8 cellular contexts compared by ENCODE assay signal in genomic region chr3:155859859-155860258, GRCh38. TPM values are rescaled to one million over a fixed set of nuclear protein-coding genes. Genes with fewer than 3 reads are reported as not detected.
DNase-seq lines count a peak whose midpoint lies in the region; ATAC-seq and TF ChIP-seq lines count a peak whose summit lies in the region.

No MANE protein-coding gene starts in this region.

- CTCF ChIA-PET in GM10248 (lab: Yijun Ruan, JAX), result no interaction called here
- CTCF ChIA-PET in RWPE1 (lab: Yijun Ruan, JAX), result no interaction called here
- CTCF ChIA-PET in activated CD4-positive, alpha-beta T cell treated with anti-CD3 and anti-CD28 coated beads for 36 hours (lab: Charles Lee), result interaction anchor here (0.7 kb wide), 1 partner anchor 239 kb away, joined by 3 read pairs; no protein-coding TSS in a partner anchor

- H3K9me3 ChIP-seq in right lobe of liver, result no peaks in the 10 kb centered on the region

- DNase-seq in GM10248 (ENCODE audit: extremely low spot score) (peak; percentile 41), HFF-Myc (ENCODE audit: extremely low read depth, low read depth) (no peak), RWPE1 (ENCODE audit: low spot score) (no peak), right lobe of liver (no peak)
- DNase-seq in activated CD4-positive, alpha-beta T cell treated with anti-CD3 and anti-CD28 coated beads for 36 hours, result no peak

- no peaks in the 10 kb centered on the region for H3K27me3 Mint-ChIP-seq in activated CD4-positive, alpha-beta T cell treated with anti-CD3 and anti-CD28 coated beads for 36 hours

- no peak overlapping the region for H3K4me3 Mint-ChIP-seq in activated CD4-positive, alpha-beta T cell treated with anti-CD3 and anti-CD28 coated beads for 36 hours

- peak; percentile 68 to 80 (median 74) for ATAC-seq in right lobe of liver
- ATAC-seq in HG02759 (IDR thresholded peaks at IDR 0.05; ENCODE audit: unreplicated experiment), result no peak
- no peak for ATAC-seq in HG02623 (IDR thresholded peaks at IDR 0.05; ENCODE audit: unreplicated experiment)
- ATAC-seq in activated CD4-positive, alpha-beta T cell treated with anti-CD3 and anti-CD28 coated beads for 36 hours, result no peak
- ATAC-seq in HG02678 (IDR thresholded peaks at IDR 0.05; ENCODE audit: unreplicated experiment), result no peak

- H3K9me3 Mint-ChIP-seq in activated CD4-positive, alpha-beta T cell treated with anti-CD3 and anti-CD28 coated beads for 36 hours (ENCODE audit: low read depth), result no peaks in the 10 kb centered on the region

- TF ChIP-seq CTCF in GM10248 (IDR thresholded peaks at IDR 0.05; ENCODE audit: control extremely low read depth, extremely low read depth, low read depth, missing control alignments) (peak; percentile 37), HFF-Myc (IDR thresholded peaks at IDR 0.05; ENCODE audit: low read depth, low read length, missing control alignments) (peak; percentile 15), RWPE1 (conservative IDR thresholded peaks at IDR 0.05; ENCODE audit: low read depth) (peak; percentile 21), right lobe of liver (IDR thresholded peaks at IDR 0.05) (peak; percentile 28 to 44 (median 38))

- intact Hi-C loops in right lobe of liver (cut with DNase I), result no loop called here
- intact Hi-C loops in activated CD4-positive, alpha-beta T cell treated with anti-CD3 and anti-CD28 coated beads for 36 hours (cut with DNase I, micrococcal nuclease), result loop anchor here (10.0 kb wide), 3 partner anchors 115 to 1305 kb away; partner anchors contain the start of genes CCNL1 (in 1 of the 2) and PLCH1 (in 1 of the 2)

- H3K4me3 ChIP-seq in HFF-Myc (replicated peaks; ENCODE audit: low read depth, low read length) (no peak overlapping the region), right lobe of liver (peak overlapping the region; percentile 2 to 23 (median 6))

- no peak for TF ChIP-seq POLR2A in right lobe of liver (IDR thresholded peaks at IDR 0.05)

- no peaks in the 10 kb centered on the region for H3K27me3 ChIP-seq in right lobe of liver

- no peak overlapping the region for H3K27ac Mint-ChIP-seq in activated CD4-positive, alpha-beta T cell treated with anti-CD3 and anti-CD28 coated beads for 36 hours

- WGBS in right lobe of liver (ENCODE audit: insufficient coverage, low coverage, low lambda C conversion rate, missing lambda C conversion rate), result 0% methylated on average over 2 of the region's 2 CpGs

- peaks cover 21% of the 10 kb centered on the region for H3K4me1 Mint-ChIP-seq in activated CD4-positive, alpha-beta T cell treated with anti-CD3 and anti-CD28 coated beads for 36 hours

- H3K36me3 ChIP-seq in right lobe of liver, result no peaks in the 10 kb centered on the region

- POLR2A ChIA-PET in GM10248 (lab: Yijun Ruan, JAX), result no interaction called here
- POLR2A ChIA-PET in RWPE1 (lab: Yijun Ruan, JAX; ENCODE audit: low non-redundant PET), result no interaction called here
- POLR2A ChIA-PET in activated CD4-positive, alpha-beta T cell treated with anti-CD3 and anti-CD28 coated beads for 36 hours (lab: Charles Lee), result no interaction called here

- H3K4me1 ChIP-seq in right lobe of liver, result no peaks in the 10 kb centered on the region

- peaks cover 2% of the 10 kb centered on the region for H3K36me3 Mint-ChIP-seq in activated CD4-positive, alpha-beta T cell treated with anti-CD3 and anti-CD28 coated beads for 36 hours (ENCODE audit: low read depth)

- H3K27ac ChIP-seq in RWPE1, result no peak overlapping the region
- H3K27ac ChIP-seq in right lobe of liver, result peak overlapping the region in 1 of 3 donors; percentile 42

RNA-seq across cellular contexts. Expression of gene SLC33A1, which starts 5.6 kb away (rescaled TPM):
- total RNA-seq in right lobe of liver, result 10 to 100 TPM; 31.9 to 43.1 (median 34.2) TPM
- 10 to 100 TPM; 19.2 to 19.9 TPM for total RNA-seq in activated CD4-positive, alpha-beta T cell treated with anti-CD3 and anti-CD28 coated beads for 36 hours

RNA-seq across cellular contexts. Expression of gene GMPS, which starts 10.6 kb away (rescaled TPM):
- total RNA-seq in right lobe of liver, result 10 to 100 TPM; 13.3 to 24.3 (median 20.4) TPM
- 100 to 1,000 TPM; 154 to 161 TPM for total RNA-seq in activated CD4-positive, alpha-beta T cell treated with anti-CD3 and anti-CD28 coated beads for 36 hours

RNA-seq across cellular contexts. Expression of gene C3orf33, which starts 53.8 kb away (rescaled TPM):
- 1 to 10 TPM; 1.3 to 1.9 (median 1.5) TPM for total RNA-seq in right lobe of liver
- total RNA-seq in activated CD4-positive, alpha-beta T cell treated with anti-CD3 and anti-CD28 coated beads for 36 hours, result 1 to 10 TPM; 1.5 to 1.6 TPM

Comparison
In these comparisons a context has a peak if more than half of its experiments do, and no peak if none do; other contexts are left out.
1. ATAC-seq: peak in right lobe of liver (4 of 4); none in HG02759 (single experiment), HG02623 (single experiment), activated CD4-positive, alpha-beta T cell treated with anti-CD3 and anti-CD28 coated beads for 36 hours (single experiment) and HG02678 (single experiment).
2. RNA of gene GMPS, which starts 10.6 kb away (total RNA-seq): 154 to 161 TPM in activated CD4-positive, alpha-beta T cell treated with anti-CD3 and anti-CD28 coated beads for 36 hours; 13.3 to 24.3 TPM in right lobe of liver; every median in the first group is over 4 times any median in the second.
3. intact Hi-C loops: an anchor here in activated CD4-positive, alpha-beta T cell treated with anti-CD3 and anti-CD28 coated beads for 36 hours (10.0 kb wide); none called in right lobe of liver.
4. Peak in every context shown above with its lines, with median percentiles within 50 percentile points of each other: CTCF ChIP-seq.